1 cellular context compared by ENCODE assay signal in the genomic region with DNA sequence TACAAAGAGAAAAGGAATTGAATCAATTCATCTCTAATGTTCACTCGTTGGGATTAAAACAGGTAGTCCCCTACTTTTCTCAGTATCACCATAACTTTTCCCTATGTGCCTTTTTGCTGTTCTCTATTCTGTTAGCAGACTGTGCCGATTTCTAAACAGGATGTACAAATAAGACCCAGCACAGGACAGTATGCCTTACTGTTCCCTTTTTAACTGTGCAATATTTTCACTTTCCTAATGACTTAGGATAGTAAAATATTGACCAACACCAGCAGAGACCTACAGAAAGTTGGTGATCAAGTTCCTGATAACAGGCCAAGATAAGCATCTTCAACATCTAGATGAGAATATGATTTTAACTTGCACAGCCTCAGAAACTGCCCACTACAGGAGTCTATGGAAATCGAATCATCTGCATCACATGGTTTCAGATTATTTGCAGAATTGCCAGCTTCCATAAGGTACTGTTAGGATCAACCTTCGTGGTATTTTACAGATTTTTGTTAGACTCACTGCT.
TF ChIP-seq lines count a peak whose summit lies in the region.

No MANE protein-coding gene starts in this region.

TF ChIP-seq in GM12878, 131 proteins besides CTCF, POLR2A, EP300 and RAD21:
- TF ChIP-seq IRF5 (IDR thresholded peaks at IDR 0.05; ENCODE audit: borderline replicate concordance) (no peak), SPI1 (IDR thresholded peaks at IDR 0.05; ENCODE audit: borderline replicate concordance, insufficient read depth, low read depth, low read length) (peak; percentile 14; the same call in 1 of the 2 replicates), TCF7 (IDR thresholded peaks at IDR 0.05; ENCODE audit: borderline replicate concordance) (no peak), RUNX3 (IDR thresholded peaks at IDR 0.05; ENCODE audit: low read length) (0 out of 2 replicates have a peak, but pooled peaks have one; percentile 8), GABPA (IDR thresholded peaks at IDR 0.05; ENCODE audit: low read depth) (no peak), JUNB (IDR thresholded peaks at IDR 0.05) (no peak), ZNF274 (IDR thresholded peaks at IDR 0.05; ENCODE audit: insufficient read depth, insufficient read length) (no peak), ZNF217 (IDR thresholded peaks at IDR 0.05) (peak; percentile 30; the same call in 1 of the 2 replicates), EED (IDR thresholded peaks at IDR 0.05; ENCODE audit: low read depth) (no peak), IKZF2 (IDR thresholded peaks at IDR 0.05) (0 out of 4 replicates have a peak, but pooled peaks of 1 of the 2 experiments have one; percentile 10), ZNF592 (IDR thresholded peaks at IDR 0.05) (no peak), ZNF24 (IDR thresholded peaks at IDR 0.05) (no peak), IRF4 (IDR thresholded peaks at IDR 0.05; ENCODE audit: low read depth, low read length) (0 out of 2 replicates have a peak, but pooled peaks have one; percentile 32), PAX5 (IDR thresholded peaks at IDR 0.05; ENCODE audit: borderline replicate concordance, low read depth, low read length) (no peak)
